In the genomic region with DNA sequence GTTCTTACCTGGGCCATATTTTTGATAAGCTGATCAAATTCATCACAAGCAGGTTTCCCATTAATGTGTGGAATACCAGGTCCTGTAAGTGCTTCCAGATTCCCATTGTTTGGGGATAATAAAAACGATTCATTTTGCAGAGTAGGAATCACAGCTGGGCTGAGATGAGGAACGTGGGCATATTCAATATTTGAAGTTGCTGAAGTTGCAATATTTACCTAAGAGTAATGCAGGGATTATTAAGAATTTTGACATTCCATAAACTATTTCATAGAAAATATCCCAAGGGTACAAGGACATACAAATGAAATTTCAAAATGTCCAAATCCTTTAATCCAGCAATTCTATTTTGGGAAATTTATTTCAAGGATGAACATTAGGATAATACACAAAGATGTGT, we compare ENCODE assay signal across 26 cellular contexts. TPM values are rescaled to one million over a fixed set of nuclear protein-coding genes. Genes with fewer than 3 reads are reported as not detected.
DNase-seq lines count a peak whose midpoint lies in the region; ATAC-seq, FAIRE-seq and TF ChIP-seq lines count a peak whose summit lies in the region.
"Had no signal": no experiment of that assay in that cellular context is flagged by ENCODE, and none has a peak within 500 bp of the region (broad histone marks: within the 10 kb centered on the region; RNA-seq: fewer than 3 reads in every experiment).

No MANE protein-coding gene starts in this region.

- H3K9me3 ChIP-seq in HepG2 (ENCODE audit: low read length) (no peaks in the 10 kb centered on the region), right lobe of liver (no peaks in the 10 kb centered on the region), K562 (replicated peaks; ENCODE audit: control insufficient read depth, insufficient read depth, low read depth, low read length) (no peaks in the 10 kb centered on the region)
- H3K9me3 ChIP-seq: BE2C, BLaER1 had no signal

- peaks cover 16% of the 10 kb centered on the region for H3K4me1 Mint-ChIP-seq in mesothelial cell of epicardium
- no peaks in the 10 kb centered on the region for H3K4me1 Mint-ChIP-seq in T-helper 2 cell treated with Interferon-gamma antibody and Interleukin-4, amounts not matched to agents 5 μg/mL and 100 μg/mL, for 36 hours (ENCODE audit: low read depth)
- H3K4me1 Mint-ChIP-seq: CD14-positive monocyte; CD4-positive, alpha-beta memory T cell; CD4-positive, CD25-positive, alpha-beta regulatory T cell; CD8-positive, alpha-beta memory T cell had no signal

- H3K4me1 ChIP-seq in HepG2 (ENCODE audit: insufficient read depth, low read length) (no peaks in the 10 kb centered on the region), right lobe of liver (no peaks in the 10 kb centered on the region), K562 (replicated peaks in 1 of 2; ENCODE audit: control insufficient read depth in 2 of 2, insufficient read depth in 2 of 2, low read length in 2 of 2) (no peaks in the 10 kb centered on the region)
- H3K4me1 ChIP-seq: BE2C, BLaER1 had no signal

- TF ChIP-seq CTCF in HepG2 (CRISPR knock-in tag; IDR thresholded peaks at IDR 0.05) (no peak), right lobe of liver (IDR thresholded peaks at IDR 0.05) (no peak), K562 (IDR thresholded peaks at IDR 0.05 in 2 of 3, conservative IDR thresholded peaks at IDR 0.05 in 1 of 3; ENCODE audit: insufficient read depth in 2 of 3, low read depth in 1 of 3, low read length in 3 of 3) (no peak), mesothelial cell of epicardium (IDR thresholded peaks at IDR 0.05; ENCODE audit: unreplicated experiment) (no peak)

- H3K36me3 ChIP-seq in HepG2 (replicated peaks in 1 of 2; ENCODE audit: control insufficient read depth in 1 of 2, insufficient read depth in 2 of 2, low read length in 2 of 2) (0 out of 5 replicates have a peak, but pooled peaks cover 0 to 3% of the 10 kb centered on the region in 2 experiments), right lobe of liver (no peaks in the 10 kb centered on the region), K562 (ENCODE audit: control insufficient read depth, insufficient read depth, low read length) (no peaks in the 10 kb centered on the region)
- H3K36me3 ChIP-seq: BLaER1 had no signal

- TF ChIP-seq RAD21 in HepG2 (CRISPR knock-in tag; IDR thresholded peaks at IDR 0.05) (no peak), K562 (CRISPR knock-in tag; conservative IDR thresholded peaks at IDR 0.05 in 1 of 2, IDR thresholded peaks at IDR 0.05 in 1 of 2) (no peak)

- 62% methylated on average over 2 of the region's 2 CpGs for WGBS in HepG2 (ENCODE audit: low lambda C conversion rate)
- WGBS in right lobe of liver (ENCODE audit: insufficient coverage, low coverage, low lambda C conversion rate, missing lambda C conversion rate): 75% methylated on average over 2 of the region's 2 CpGs
- WGBS in K562 (ENCODE audit: insufficient coverage, low coverage, missing lambda C conversion rate): 21% methylated on average over 2 of the region's 2 CpGs

- H3K79me2 ChIP-seq in HepG2 (ENCODE audit: insufficient read depth, low read length) (no peaks in the 10 kb centered on the region), K562 (ENCODE audit: control insufficient read depth, insufficient read depth, low read length) (no peaks in the 10 kb centered on the region)

- TF ChIP-seq POLR2A in HepG2 (IDR thresholded peaks at IDR 0.05; ENCODE audit: insufficient read depth in 1 of 2, low read depth in 2 of 2, low read length in 2 of 2) (no peak), right lobe of liver (IDR thresholded peaks at IDR 0.05) (no peak), K562 (conservative IDR thresholded peaks at IDR 0.05) (no peak)

- POLR2A ChIA-PET in HepG2 (lab: Yijun Ruan, JAX): no interaction called here
- POLR2A ChIA-PET in K562 (lab: Yijun Ruan, JAX): interaction anchor here (0.9 kb wide), 1 partner anchor 16 kb away, joined by 3 read pairs; no protein-coding TSS in a partner anchor

- no peak overlapping the region for H3K4me3 Mint-ChIP-seq in mesothelial cell of epicardium
- H3K4me3 Mint-ChIP-seq in T-helper 2 cell treated with Interferon-gamma antibody and Interleukin-4, amounts not matched to agents 5 μg/mL and 100 μg/mL, for 36 hours: no peak overlapping the region
- H3K4me3 Mint-ChIP-seq: CD14-positive monocyte; CD4-positive, alpha-beta memory T cell; CD4-positive, CD25-positive, alpha-beta regulatory T cell; CD8-positive, alpha-beta memory T cell had no signal

- no peaks in the 10 kb centered on the region for H3K9me3 Mint-ChIP-seq in mesothelial cell of epicardium
- H3K9me3 Mint-ChIP-seq in T-helper 2 cell treated with Interferon-gamma antibody and Interleukin-4, amounts not matched to agents 5 μg/mL and 100 μg/mL, for 36 hours: peaks cover 12% of the 10 kb centered on the region

- BruUV-seq in HepG2 (replicated peaks; lab: Mats Ljungman, UMichigan): no TSS peak
- BruUV-seq in K562 (replicated peaks; lab: Mats Ljungman, UMichigan): no TSS peak

- no peak for FAIRE-seq in HepG2 (lab: Jason Lieb, UNC)
- FAIRE-seq in K562 (lab: Jason Lieb, UNC): no peak
- FAIRE-seq: GM12878, GM12892, GM18507 had no signal

- H3K36me3 Mint-ChIP-seq in mesothelial cell of epicardium: peaks cover 52% of the 10 kb centered on the region
- H3K36me3 Mint-ChIP-seq in T-helper 2 cell treated with Interferon-gamma antibody and Interleukin-4, amounts not matched to agents 5 μg/mL and 100 μg/mL, for 36 hours (ENCODE audit: low read depth): no peaks in the 10 kb centered on the region
- H3K36me3 Mint-ChIP-seq: CD14-positive monocyte; CD4-positive, alpha-beta memory T cell; CD4-positive, CD25-positive, alpha-beta regulatory T cell; CD8-positive, alpha-beta memory T cell had no signal

- DNase-seq in HepG2 (ENCODE audit: low spot score) (no peak), right lobe of liver (no peak), K562 (ENCODE audit: extremely low read depth in 1 of 4, low spot score in 3 of 4) (no peak), mesothelial cell of epicardium (ENCODE audit: low spot score in 2 of 2, unreplicated experiment in 2 of 2) (no peak), globus pallidus (ENCODE audit: low spot score) (no peak)
- DNase-seq in T-helper 2 cell treated with Interferon-gamma antibody and Interleukin-4, amounts not matched to agents 5 μg/mL and 100 μg/mL, for 36 hours (ENCODE audit: low spot score): no peak
- DNase-seq: ACHN; BE2C; C1 segment of cervical spinal cord; CD4-positive, alpha-beta memory T cell; CD4-positive, CD25-positive, alpha-beta regulatory T cell; CD8-positive, alpha-beta memory T cell; COR-L47; DMS 273 treated with DMSO at 0.1 percent for 48 hours; DMS153; DMS53; DMS79; DND-41; EL; GDM1 had no signal

- no peaks in the 10 kb centered on the region for H4K20me1 ChIP-seq in HepG2 (ENCODE audit: insufficient read depth, low read length)
- no peaks in the 10 kb centered on the region for H4K20me1 ChIP-seq in K562 (replicated peaks; ENCODE audit: control insufficient read depth, insufficient read depth, low read length)
- H4K20me1 ChIP-seq: BLaER1 had no signal

- H3K4me2 ChIP-seq in HepG2 (ENCODE audit: low read depth, low read length) (no peak overlapping the region), K562 (ENCODE audit: insufficient read depth, low read length) (no peak overlapping the region)
- H3K4me2 ChIP-seq: BLaER1 had no signal

- H3K9me1 ChIP-seq in K562 (ENCODE audit: control insufficient read depth, insufficient read depth, low read length): no peaks in the 10 kb centered on the region

- H3K27me3 ChIP-seq in HepG2 (ENCODE audit: control insufficient read depth in 1 of 2, insufficient read depth in 2 of 2, low read length in 2 of 2) (no peaks in the 10 kb centered on the region), right lobe of liver (no peaks in the 10 kb centered on the region), K562 (ENCODE audit: control insufficient read depth in 2 of 2, insufficient read depth in 2 of 2, low read length in 2 of 2) (no peaks in the 10 kb centered on the region)
- H3K27me3 ChIP-seq: BE2C, BLaER1 had no signal

- no peaks in the 10 kb centered on the region for H3K27me3 Mint-ChIP-seq in mesothelial cell of epicardium (ENCODE audit: low read depth)
- no peaks in the 10 kb centered on the region for H3K27me3 Mint-ChIP-seq in T-helper 2 cell treated with Interferon-gamma antibody and Interleukin-4, amounts not matched to agents 5 μg/mL and 100 μg/mL, for 36 hours (ENCODE audit: low read depth)
- H3K27me3 Mint-ChIP-seq: CD4-positive, alpha-beta memory T cell; CD4-positive, CD25-positive, alpha-beta regulatory T cell; CD8-positive, alpha-beta memory T cell had no signal

- TF ChIP-seq EP300 in HepG2 (IDR thresholded peaks at IDR 0.05; ENCODE audit: low read depth in 2 of 2, low read length in 2 of 2) (no peak), HepG2 (CRISPR knock-in tag; IDR thresholded peaks at IDR 0.05; ENCODE audit: borderline replicate concordance) (no peak), K562 (IDR thresholded peaks at IDR 0.05; ENCODE audit: low read length) (no peak)

- no peak overlapping the region for H2AFZ ChIP-seq in HepG2 (ENCODE audit: low read length)
- H2AFZ ChIP-seq in K562 (ENCODE audit: low read depth, low read length): no peak overlapping the region

- H3K27ac Mint-ChIP-seq in mesothelial cell of epicardium: peak overlapping the region; percentile 5
- H3K27ac Mint-ChIP-seq in T-helper 2 cell treated with Interferon-gamma antibody and Interleukin-4, amounts not matched to agents 5 μg/mL and 100 μg/mL, for 36 hours: no peak overlapping the region
- H3K27ac Mint-ChIP-seq: CD14-positive monocyte; CD4-positive, alpha-beta memory T cell; CD4-positive, CD25-positive, alpha-beta regulatory T cell; CD8-positive, alpha-beta memory T cell had no signal

- H3K4me3 ChIP-seq in HepG2 (replicated peaks in 1 of 3; ENCODE audit: insufficient read depth in 1 of 3, low read depth in 2 of 3, low read length in 3 of 3) (no peak overlapping the region), right lobe of liver (no peak overlapping the region), K562 (no peak overlapping the region)
- H3K4me3 ChIP-seq: BLaER1, GM12878 had no signal

- ATAC-seq in HepG2: no peak
- no peak for ATAC-seq in right lobe of liver
- ATAC-seq in K562: no peak
- ATAC-seq: GM12878 had no signal

- intact Hi-C loops in HepG2 (cut with micrococcal nuclease; ENCODE audit: unreplicated experiment) (no loop called here), right lobe of liver (cut with DNase I) (no loop called here), K562 (cut with micrococcal nuclease) (no loop called here)

- in situ Hi-C loops in HepG2 (cut with HindIII; ENCODE audit: extremely low pct_ligation_motif_present, low pct_unique_long_range_greater_than_20kb) (no loop called here), K562 (cut with MboI) (no loop called here)

- CTCF ChIA-PET in HepG2 (lab: Yijun Ruan, JAX; ENCODE audit: low intra/inter-chr PET ratio, low total read pairs): no interaction called here
- CTCF ChIA-PET in K562 (lab: Yijun Ruan, JAX; ENCODE audit: low intra/inter-chr PET ratio): no interaction called here

- H3K9ac ChIP-seq in HepG2 (ENCODE audit: insufficient read depth, low read depth, low read length) (no peak overlapping the region), K562 (ENCODE audit: insufficient read depth in 1 of 2, low read depth in 2 of 2, low read length in 2 of 2) (no peak overlapping the region)
- H3K9ac ChIP-seq: BLaER1 had no signal

- H3K27ac ChIP-seq in HepG2 (ENCODE audit: extremely low read length, insufficient read depth, low read length): no peak overlapping the region
- H3K27ac ChIP-seq in right lobe of liver: no peak overlapping the region
- H3K27ac ChIP-seq in K562 (ENCODE audit: extremely low read depth, low read depth, low read length): no peak overlapping the region
- H3K27ac ChIP-seq: 22Rv1, BLaER1 had no signal

RNA-seq across cellular contexts. Expression of a gene that starts 55.1 kb away (rescaled TPM):
- total RNA-seq in HepG2 (2016; rRNA removed; fragmentation: Illumina TruSeq; extraction: Trizol) (11.1 and 14.7 TPM in 2 replicates), right lobe of liver (10 to 100 TPM; 29.3 to 62.8 (median 49.3) TPM), K562 (2014; rRNA removed) (4.6 and 4.9 TPM in 2 replicates), K562 (2014; rRNA removed; fragmentation: Illumina TruSeq; extraction: Trizol) (6.6 and 7.0 TPM in 2 replicates), K562 (2015; rRNA removed; fragmentation: Illumina TruSeq; extraction: Trizol) (7.6 and 8.3 TPM in 2 replicates), K562 (2021) (5.7 and 6.1 TPM in 2 replicates), mesothelial cell of epicardium (183 to 190 TPM (median 187 TPM) in 3 replicates)
- 3.5 and 4.1 TPM in 2 replicates for total RNA-seq in HepG2 (2016; cell fraction: cytosol; rRNA removed; fragmentation: Illumina TruSeq; extraction: Trizol; ENCODE audit: low read depth)
- 9.6 and 13.2 TPM in 2 replicates for total RNA-seq in HepG2 (2016; cell fraction: insoluble cytoplasmic fraction; rRNA removed; fragmentation: Illumina TruSeq; extraction: Trizol)
- total RNA-seq in HepG2 (2016; cell fraction: membrane; rRNA removed; fragmentation: Illumina TruSeq; extraction: Trizol): 4.1 and 5.4 TPM in 2 replicates
- 23.5 and 24.6 TPM in 2 replicates for total RNA-seq in HepG2 (2016; cell fraction: nucleus; rRNA removed; fragmentation: Illumina TruSeq; extraction: Trizol)
- polyA plus RNA-seq in HepG2 (2011; rRNA removed) (12.1 and 12.4 TPM in 2 replicates), K562 (2011; rRNA removed) (0.84 and 13.2 TPM in 2 replicates), K562 (2014; fragmentation: Illumina TruSeq; extraction: Trizol) (5.7 and 7.4 TPM in 2 replicates), K562 (2014; fragmentation: Nextera tagmentation; extraction: Ambion mirVana) (1 to 10 TPM; 3.9 to 4.2 TPM), K562 (2014; rRNA removed) (5.0 and 5.8 TPM in 2 replicates)
- polyA plus RNA-seq in HepG2 (2011; cell fraction: cytosol; rRNA removed): 3.3 and 4.8 TPM in 2 replicates
- 40.3 and 51.2 TPM in 2 replicates for polyA plus RNA-seq in HepG2 (2011; cell fraction: nucleus; rRNA removed)
- polyA plus RNA-seq in HepG2 (2012): 9.0 and 10.7 TPM in 2 replicates
- 0.50 and 0.54 TPM in 2 replicates for polyA plus RNA-seq in HepG2 (2016; cell fraction: cytosol; fragmentation: Illumina TruSeq; extraction: Trizol; ENCODE audit: low read depth)
- 8.1 and 9.3 TPM in 2 replicates for polyA plus RNA-seq in HepG2 (2016; cell fraction: insoluble cytoplasmic fraction; fragmentation: Illumina TruSeq; extraction: Trizol; ENCODE audit: low read depth)
- 1.3 and 1.7 TPM in 2 replicates for polyA plus RNA-seq in HepG2 (2016; cell fraction: membrane; fragmentation: Illumina TruSeq; extraction: Trizol; ENCODE audit: low read depth)
- 27.4 and 28.5 TPM in 2 replicates for polyA plus RNA-seq in HepG2 (2016; cell fraction: nucleus; fragmentation: Illumina TruSeq; extraction: Trizol; ENCODE audit: insufficient read depth, low read depth)
- polyA minus RNA-seq in HepG2 (2011; rRNA and poly(A)+ RNA removed; ENCODE audit: low replicate concordance): 2.3 and 6.5 TPM in 2 replicates
- 7.4 and 10.9 TPM in 2 replicates for polyA minus RNA-seq in HepG2 (2011; cell fraction: cytosol; rRNA and poly(A)+ RNA removed)
- 52.7 and 69.1 TPM in 2 replicates for polyA minus RNA-seq in HepG2 (2011; cell fraction: nucleus; rRNA and poly(A)+ RNA removed)
- total RNA-seq in K562 (2011; cell fraction: chromatin; rRNA removed; ENCODE audit: low replicate concordance): 10.0 and 26.5 TPM in 2 replicates
- 3.0 and 5.0 TPM in 2 replicates for total RNA-seq in K562 (2011; cell fraction: nucleolus; rRNA removed)
- total RNA-seq in K562 (2011; cell fraction: nucleoplasm; rRNA removed): 9.0 and 12.2 TPM in 2 replicates
- 0.25 and 3.6 TPM in 2 replicates for polyA plus RNA-seq in K562 (2011; cell fraction: cytosol; rRNA removed)
- polyA plus RNA-seq in K562 (2011; cell fraction: nucleus; rRNA removed): 1.7 and 22.8 TPM in 2 replicates
- 5.0 and 5.2 TPM in 2 replicates for polyA plus RNA-seq in K562 (2012)
- polyA minus RNA-seq in K562 (2011; rRNA and poly(A)+ RNA removed): 2.9 and 28.2 TPM in 2 replicates
- 0.36 and 8.1 TPM in 2 replicates for polyA minus RNA-seq in K562 (2011; cell fraction: cytosol; rRNA and poly(A)+ RNA removed)
- 2.2 and 15.2 TPM in 2 replicates for polyA minus RNA-seq in K562 (2011; cell fraction: nucleus; rRNA and poly(A)+ RNA removed)
- total RNA-seq: CD4-positive, alpha-beta memory T cell; CD8-positive, alpha-beta memory T cell had no signal
- polyA plus RNA-seq: CD14-positive monocyte; CD4-positive, alpha-beta memory T cell; CD4-positive, CD25-positive, alpha-beta regulatory T cell; CD8-positive, alpha-beta memory T cell; GM12878 had no signal
